Comparison of ENCODE assay signal across 23 cellular contexts in the genomic region with DNA sequence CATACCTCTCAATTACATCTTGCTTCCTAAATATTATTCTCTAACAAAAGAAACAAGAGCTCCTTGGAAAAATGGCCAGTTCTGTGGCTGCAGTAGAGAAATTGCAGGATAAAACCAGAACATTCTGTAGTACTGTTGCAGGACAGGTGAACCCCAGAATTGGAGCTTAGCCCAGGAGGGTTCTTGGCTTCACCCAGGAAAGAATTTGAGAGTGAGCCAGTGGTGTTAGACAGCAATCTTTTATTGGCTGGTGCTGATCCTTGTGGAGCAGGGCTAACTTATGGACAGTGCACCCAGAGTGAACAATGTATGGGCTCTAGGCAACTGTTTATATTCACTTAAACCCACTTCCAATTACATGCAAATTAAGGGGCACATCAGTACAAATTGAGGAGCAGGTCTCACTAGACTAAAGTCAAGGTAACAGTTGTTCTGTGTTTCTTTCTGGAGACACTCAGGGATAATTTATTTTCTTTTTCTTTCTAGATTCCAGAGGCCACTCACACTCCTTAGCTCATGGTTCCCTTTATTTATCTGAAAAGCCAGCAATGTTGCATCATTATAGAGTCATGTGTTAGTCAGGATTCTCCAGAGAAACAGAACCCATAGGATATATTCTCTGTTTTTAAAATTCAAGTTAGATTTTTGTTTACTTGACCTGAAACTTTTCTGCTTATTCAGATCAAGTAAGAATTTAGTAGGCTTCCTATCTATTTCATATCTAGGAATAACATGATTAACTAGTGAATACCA.
A peak's percentile ranks its signal among the peaks of the same experiment; 100 is the strongest.
DNase-seq lines count a peak whose midpoint lies in the region; ATAC-seq and TF ChIP-seq lines count a peak whose summit lies in the region.
"Had no signal": no experiment of that assay in that cellular context is flagged by ENCODE, and none has a peak within 500 bp of the region (broad histone marks: within the 10 kb centered on the region; RNA-seq: fewer than 3 reads in every experiment).

No MANE protein-coding gene starts in this region.

- no peak overlapping the region for H3K4me3 ChIP-seq in prostate gland
- H3K4me3 ChIP-seq: adrenal gland, heart left ventricle, K562, psoas muscle, SK-N-MC had no signal

- no peak overlapping the region for H3K4me3 Mint-ChIP-seq in activated CD4-positive, alpha-beta memory T cell treated with anti-CD3 and anti-CD28 coated beads for 36 hours
- H3K4me3 Mint-ChIP-seq: activated T-cell treated with anti-CD3 and anti-CD28 coated beads, Interleukin-2, amount 50 U/mL, for 4 hours; memory B cell had no signal

- no peaks in the 10 kb centered on the region for H3K36me3 Mint-ChIP-seq in activated CD4-positive, alpha-beta memory T cell treated with anti-CD3 and anti-CD28 coated beads for 36 hours
- H3K36me3 Mint-ChIP-seq: memory B cell had no signal

- H3K27ac Mint-ChIP-seq in activated CD4-positive, alpha-beta memory T cell treated with anti-CD3 and anti-CD28 coated beads for 36 hours = no peak overlapping the region
- H3K27ac Mint-ChIP-seq: memory B cell had no signal

- no peak for TF ChIP-seq CTCF in prostate gland (IDR thresholded peaks at IDR 0.05)

- H3K9me3 ChIP-seq in prostate gland = no peaks in the 10 kb centered on the region
- H3K9me3 ChIP-seq: adrenal gland, Caco-2, heart left ventricle, psoas muscle had no signal

- POLR2A ChIA-PET in activated CD4-positive, alpha-beta memory T cell treated with anti-CD3 and anti-CD28 coated beads for 36 hours (lab: Charles Lee) = no interaction called here

- no peak overlapping the region for H3K27ac ChIP-seq in prostate gland
- H3K27ac ChIP-seq: adrenal gland, heart left ventricle, psoas muscle, SK-N-MC had no signal

- ATAC-seq in HG02885 (IDR thresholded peaks at IDR 0.05; ENCODE audit: poor library complexity, unreplicated experiment) (no peak), GM19035 (IDR thresholded peaks at IDR 0.05; ENCODE audit: unreplicated experiment) (no peak)
- ATAC-seq: activated T-cell treated with anti-CD3 and anti-CD28 coated beads, Interleukin-2, amount 50 U/mL, for 4 hours; heart left ventricle; K562 had no signal

- no peaks in the 10 kb centered on the region for H3K36me3 ChIP-seq in prostate gland
- H3K36me3 ChIP-seq: adrenal gland, heart left ventricle had no signal

- H3K4me1 Mint-ChIP-seq in activated CD4-positive, alpha-beta memory T cell treated with anti-CD3 and anti-CD28 coated beads for 36 hours (ENCODE audit: low read depth) = no peaks in the 10 kb centered on the region
- H3K4me1 Mint-ChIP-seq: memory B cell had no signal

- CTCF ChIA-PET in activated CD4-positive, alpha-beta memory T cell treated with anti-CD3 and anti-CD28 coated beads for 36 hours (lab: Charles Lee) = no interaction called here

- intact Hi-C loops in prostate gland (cut with DNase I) = no loop called here
- intact Hi-C loops in activated CD4-positive, alpha-beta memory T cell treated with anti-CD3 and anti-CD28 coated beads for 36 hours (cut with micrococcal nuclease) = no loop called here

- H3K27me3 Mint-ChIP-seq in activated CD4-positive, alpha-beta memory T cell treated with anti-CD3 and anti-CD28 coated beads for 36 hours = no peaks in the 10 kb centered on the region
- H3K27me3 Mint-ChIP-seq: memory B cell had no signal

- no peak for TF ChIP-seq POLR2A in prostate gland (IDR thresholded peaks at IDR 0.05)

- H3K9me3 Mint-ChIP-seq in activated CD4-positive, alpha-beta memory T cell treated with anti-CD3 and anti-CD28 coated beads for 36 hours = peaks cover 5% of the 10 kb centered on the region

- DNase-seq in EH (ENCODE audit: low read depth) (peak; percentile 72), M059J (ENCODE audit: low read depth) (peak; percentile 76), dedifferentiated amniotic fluid mesenchymal stem cell (ENCODE audit: extremely low spot score) (peak; percentile 47), prostate gland (ENCODE audit: low spot score) (peak; percentile 6)
- no peak for DNase-seq in stimulated activated CD4-positive, alpha-beta T cell treated with anti-CD3 and anti-CD28 coated beads, Interleukin-4, amount 100 ng/mL, for 24 hours
- DNase-seq in activated CD4-positive, alpha-beta memory T cell treated with anti-CD3 and anti-CD28 coated beads for 36 hours = no peak
- DNase-seq: activated CD4-positive, alpha-beta T cell treated with anti-CD3 and anti-CD28 coated beads for 48 hours; activated naive CD4-positive, alpha-beta T cell; activated T-cell treated with anti-CD3 and anti-CD28 coated beads, Interleukin-2, amount 50 U/mL, for 4 hours; adrenal gland; Caco-2; cortex of kidney; DMS79; NCI-H146; NCI-H510A treated with DMSO at 0.1 percent for 48 hours; psoas muscle; RPMI8226 had no signal

- no peaks in the 10 kb centered on the region for H3K4me1 ChIP-seq in prostate gland (replicated peaks)
- H3K4me1 ChIP-seq: adrenal gland, Caco-2, heart left ventricle, psoas muscle had no signal

- no peaks in the 10 kb centered on the region for H3K27me3 ChIP-seq in prostate gland (replicated peaks; ENCODE audit: insufficient read depth)
- H3K27me3 ChIP-seq: adrenal gland, heart left ventricle had no signal

Comparison
In these comparisons a context has a peak if more than half of its experiments do, and no peak if none do; other contexts are left out.
1. DNase-seq: peak in EH (single experiment), M059J (single experiment), dedifferentiated amniotic fluid mesenchymal stem cell (single experiment) and prostate gland (single experiment); none in stimulated activated CD4-positive, alpha-beta T cell treated with anti-CD3 and anti-CD28 coated beads, Interleukin-4, amount 100 ng/mL, for 24 hours (single experiment) and activated CD4-positive, alpha-beta memory T cell treated with anti-CD3 and anti-CD28 coated beads for 36 hours (single experiment).